ENCODE assay signal across 9 cellular contexts in genomic region chr2:128260239-128261138, GRCh38. TPM values are rescaled to one million over a fixed set of nuclear protein-coding genes. Genes with fewer than 3 reads are reported as not detected.
DNase-seq lines count a peak whose midpoint lies in the region; ATAC-seq and TF ChIP-seq lines count a peak whose summit lies in the region.
"Had no signal": no experiment of that assay in that cellular context is flagged by ENCODE, and none has a peak within 500 bp of the region (broad histone marks: within the 10 kb centered on the region; RNA-seq: fewer than 3 reads in every experiment).

No MANE protein-coding gene starts in this region.

- no peak for TF ChIP-seq POLR2A in prostate gland (IDR thresholded peaks at IDR 0.05)

- 49 to 56% methylated on average over 24 of the region's 24 CpGs for WGBS in heart right ventricle, 2 donors
- 43% methylated on average over 17 of the region's 24 CpGs for WGBS in prostate gland

- H3K4me3 ChIP-seq in heart right ventricle (peak overlapping the region in 2 of 10 donors; percentile 8 to 22), prostate gland (no peak overlapping the region)

- intact Hi-C loops in heart right ventricle (cut with DNase I): no loop called here
- intact Hi-C loops in prostate gland (cut with DNase I): no loop called here

- H3K9me3 ChIP-seq in heart right ventricle (peaks cover 0 to 6% (median 0%) of the 10 kb centered on the region in 11 donors), prostate gland (no peaks in the 10 kb centered on the region)

- TF ChIP-seq CTCF in heart right ventricle (IDR thresholded peaks at IDR 0.05): peak in 3 of 9 donors; percentile 29 to 40 (median 30)
- TF ChIP-seq CTCF in prostate gland (IDR thresholded peaks at IDR 0.05): peak in 2 of 4 experiments; percentile 19 to 50

- H3K27ac ChIP-seq in heart right ventricle (peak overlapping the region in 8 of 10 donors; percentile 7 to 67 (median 35)), prostate gland (peak overlapping the region; percentile 22 to 25)

- peaks cover 0 to 5% (median 0%) of the 10 kb centered on the region in 9 donors for H3K4me1 ChIP-seq in heart right ventricle
- no peaks in the 10 kb centered on the region for H3K4me1 ChIP-seq in prostate gland (replicated peaks)

- ATAC-seq in heart right ventricle (peak; percentile 71 to 89 (median 80)), GM19452 (IDR thresholded peaks at IDR 0.05; ENCODE audit: unreplicated experiment) (no peak), HG03460 (IDR thresholded peaks at IDR 0.05; ENCODE audit: unreplicated experiment) (no peak)

- H3K36me3 ChIP-seq in heart right ventricle (no peaks in the 10 kb centered on the region), prostate gland (no peaks in the 10 kb centered on the region)

- peak; percentile 92 for DNase-seq in GM03348 (ENCODE audit: low spot score)
- DNase-seq in amygdala (lab: John Stamatoyannopoulos, UW): peak in 48 of 56 donors; percentile 19 to 91 (median 71)
- DNase-seq in heart right ventricle: no peak
- DNase-seq in prostate gland (ENCODE audit: low spot score): peak; percentile 63
- DNase-seq in activated CD4-positive, CD25-positive, alpha-beta regulatory T cell (lab: John Stamatoyannopoulos, UW): no peak
- DNase-seq in stimulated activated CD8-positive, alpha-beta memory T cell treated with anti-CD3 and anti-CD28 coated beads, Interleukin-4, amount 100 ng/mL, for 48 hours: no peak
- DNase-seq: stimulated activated CD4-positive, alpha-beta T cell treated with anti-CD3 and anti-CD28 coated beads, Interleukin-4, amount 100 ng/mL, for 4 hours had no signal

- H3K27me3 ChIP-seq in heart right ventricle: no peaks in the 10 kb centered on the region
- no peaks in the 10 kb centered on the region for H3K27me3 ChIP-seq in prostate gland (replicated peaks; ENCODE audit: insufficient read depth)

RNA-seq across cellular contexts. Expression of gene HS6ST1, which starts 58.2 kb away (rescaled TPM):
- total RNA-seq in heart right ventricle (10 to 100 TPM; 14.6 to 51.6 (median 19.0) TPM), prostate gland (100 to 1,000 TPM in 1 of 2 donors, 10 to 100 TPM in 1; 69.0 to 233 TPM)
- polyA plus RNA-seq in heart right ventricle: 10 to 100 TPM; 10.5 to 13.6 TPM

Comparison
In these comparisons a context has a peak if more than half of its experiments do, and no peak if none do; other contexts are left out.
1. DNase-seq: peak in GM03348 (single experiment), amygdala (48 of 56) and prostate gland (single experiment); none in heart right ventricle (0 of 2), activated CD4-positive, CD25-positive, alpha-beta regulatory T cell (0 of 4) and stimulated activated CD8-positive, alpha-beta memory T cell treated with anti-CD3 and anti-CD28 coated beads, Interleukin-4, amount 100 ng/mL, for 48 hours (single experiment).
2. ATAC-seq: peak in heart right ventricle (8 of 8); none in GM19452 (single experiment) and HG03460 (single experiment).